ENCODE assay signal across 31 cellular contexts in the genomic region with DNA sequence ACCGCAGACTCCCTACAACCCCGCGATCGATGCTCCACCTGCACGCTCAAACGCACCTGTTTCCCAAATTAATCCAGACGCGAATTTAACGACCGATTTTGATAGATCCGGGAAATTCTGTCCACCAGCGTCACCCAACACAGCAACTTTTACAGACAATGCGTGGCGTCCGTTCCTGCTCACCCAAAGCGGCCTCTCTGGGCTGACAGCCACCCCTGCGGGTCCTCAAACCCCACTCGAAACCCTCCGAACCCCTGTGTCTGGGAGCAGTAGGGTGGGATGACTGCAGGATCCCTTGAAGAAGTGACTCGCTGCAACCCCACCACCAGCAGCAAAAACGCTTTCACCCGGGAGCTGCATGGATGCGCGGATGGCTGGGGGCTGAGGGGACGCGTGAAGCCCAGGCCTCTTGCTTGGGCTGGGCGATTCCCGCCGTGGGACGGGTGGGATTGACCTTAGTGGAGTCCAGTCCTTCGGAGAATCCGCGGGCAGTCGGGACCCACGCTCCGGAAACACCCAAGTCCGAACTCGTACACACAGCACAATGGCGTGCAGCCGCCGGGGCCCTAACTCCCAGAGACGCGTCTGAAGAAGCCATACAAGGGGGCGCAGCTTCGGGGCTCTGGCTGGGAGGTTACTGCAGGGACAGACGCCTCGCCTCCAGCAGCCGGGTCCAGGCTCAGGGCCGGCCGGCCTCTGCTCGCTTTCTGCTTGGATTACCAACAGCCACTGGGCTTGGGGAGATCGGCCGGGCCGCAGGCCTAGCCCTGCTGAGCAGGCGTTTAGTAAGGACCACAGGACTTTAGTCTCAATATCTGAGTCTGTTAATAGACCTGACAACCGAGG. TPM values are rescaled to one million over a fixed set of nuclear protein-coding genes. Genes with fewer than 3 reads are reported as not detected.
DNase-seq lines count a peak whose midpoint lies in the region; ATAC-seq and TF ChIP-seq lines count a peak whose summit lies in the region.
"Had no signal": no experiment of that assay in that cellular context is flagged by ENCODE, and none has a peak within 500 bp of the region (broad histone marks: within the 10 kb centered on the region; RNA-seq: fewer than 3 reads in every experiment).

No MANE protein-coding gene starts in this region.

- H3K36me3 ChIP-seq in lung (ENCODE audit: control insufficient read depth in 2 of 2, insufficient read depth in 2 of 2, low read length in 2 of 2): no peaks in the 10 kb centered on the region
- H3K36me3 ChIP-seq: brain microvascular endothelial cell, gastroesophageal sphincter, left ventricle myocardium inferior, upper lobe of left lung had no signal

- ATAC-seq in lung (ENCODE audit: insufficient read depth, low FRiP score) (no peak), SK-N-SH treated with all-trans-retinoic acid at 6 μM for 48 hours (no peak), HG03378 (IDR thresholded peaks at IDR 0.05; ENCODE audit: unreplicated experiment) (no peak)
- ATAC-seq: A549; activated naive CD4-positive, alpha-beta T cell treated with anti-CD3 and anti-CD28 coated beads, Interleukin-2, amount 50 U/mL, for 72 hours; gastroesophageal sphincter had no signal

- peaks cover 0 to 15% of the 10 kb centered on the region in 2 donors for H3K9me3 ChIP-seq in lung (ENCODE audit: control insufficient read depth in 2 of 2, insufficient read depth in 1 of 2, low read length in 1 of 2)
- H3K9me3 ChIP-seq: A549, gastroesophageal sphincter, left ventricle myocardium inferior, SJCRH30, upper lobe of left lung had no signal

- no peak overlapping the region for H3K4me3 ChIP-seq in lung
- H3K4me3 ChIP-seq: A549, gastroesophageal sphincter, GM23248, left ventricle myocardium inferior, SJCRH30, skin epidermis, upper lobe of left lung had no signal

- no peak overlapping the region for H3K4me3 Mint-ChIP-seq in type B pancreatic cell

- peaks cover 16% of the 10 kb centered on the region for H3K4me1 Mint-ChIP-seq in type B pancreatic cell (ENCODE audit: unreplicated experiment)

- H3K27me3 ChIP-seq in lung (ENCODE audit: control insufficient read depth, insufficient read depth): peaks cover 11% of the 10 kb centered on the region

- peak; percentile 58 for DNase-seq in activated effector memory CD4-positive, alpha-beta T cell treated with anti-CD3 and anti-CD28 coated beads, Interleukin-2, amount 50 U/mL, for 16 hours
- DNase-seq in activated effector memory CD4-positive, alpha-beta T cell treated with Interleukin-2 at 50 U/mL for 16 hours: no peak
- DNase-seq in ecto neural progenitor cell (ENCODE audit: low spot score) (peak; percentile 66), lung (ENCODE audit: low spot score) (peak; percentile 26), type B pancreatic cell (ENCODE audit: extremely low spot score, unreplicated experiment) (peak; percentile 65), midbrain (lab: John Stamatoyannopoulos, UW) (no peak)
- DNase-seq: activated CD4-positive, alpha-beta T cell treated with anti-CD3 and anti-CD28 coated beads for 4 hours; amygdala; brain microvascular endothelial cell; Calu3; CD4-positive, CD25-positive, alpha-beta regulatory T cell; cerebellar nuclear complex; DMS79 treated with DMSO at 0.1 percent for 48 hours; GDM1; GM23248; hypothalamus; left ventricle myocardium inferior; NCI-H1048; NCI-H187; NCI-H2171; SJCRH30; stimulated activated naive CD4-positive, alpha-beta T cell; T-helper 9 cell had no signal

- peaks cover 3% of the 10 kb centered on the region for H3K36me3 Mint-ChIP-seq in type B pancreatic cell
- H3K36me3 Mint-ChIP-seq: CD4-positive, CD25-positive, alpha-beta regulatory T cell had no signal

- no peak for TF ChIP-seq CTCF in lung (IDR thresholded peaks at IDR 0.05; ENCODE audit: control extremely low read depth, extremely low read depth)
- no peak for TF ChIP-seq CTCF in type B pancreatic cell (conservative IDR thresholded peaks at IDR 0.05)

- no peak overlapping the region for H3K27ac Mint-ChIP-seq in type B pancreatic cell
- H3K27ac Mint-ChIP-seq: activated naive CD4-positive, alpha-beta T cell treated with anti-CD3 and anti-CD28 coated beads, Interleukin-2, amount 50 U/mL, for 72 hours; CD4-positive, CD25-positive, alpha-beta regulatory T cell had no signal

- H3K9me3 Mint-ChIP-seq in type B pancreatic cell: no peaks in the 10 kb centered on the region
- H3K9me3 Mint-ChIP-seq: activated naive CD4-positive, alpha-beta T cell treated with anti-CD3 and anti-CD28 coated beads, Interleukin-2, amount 50 U/mL, for 72 hours had no signal

- no peak overlapping the region for H3K27ac ChIP-seq in lung (ENCODE audit: low read depth in 1 of 2, low read length in 1 of 2)
- H3K27ac ChIP-seq: A549, brain microvascular endothelial cell, GM23248, left ventricle myocardium inferior, SJCRH30, skin epidermis, upper lobe of left lung had no signal

- peaks cover 0 to 13% of the 10 kb centered on the region in 2 donors for H3K4me1 ChIP-seq in lung (ENCODE audit: control insufficient read depth in 2 of 2, insufficient read depth in 2 of 2, low read length in 2 of 2)

- WGBS in lung, 2 donors: 17 to 36% methylated on average over 56 of the region's 56 CpGs

- peaks cover 94% of the 10 kb centered on the region for H3K27me3 Mint-ChIP-seq in type B pancreatic cell

TF ChIP-seq in SK-N-SH treated with all-trans-retinoic acid at 6 μM for 48 hours, 23 proteins besides CTCF, POLR2A, EP300 and RAD21:
- TF ChIP-seq ZC3H10 (CRISPR knock-in tag; IDR thresholded peaks at IDR 0.05) (no peak), OSR1 (CRISPR knock-in tag; IDR thresholded peaks at IDR 0.05) (no peak), RARB (CRISPR knock-in tag; IDR thresholded peaks at IDR 0.05) (no peak), ZFP30 (CRISPR knock-in tag; IDR thresholded peaks at IDR 0.05) (no peak), PPARA (CRISPR knock-in tag; IDR thresholded peaks at IDR 0.05; ENCODE audit: borderline replicate concordance) (no peak), CSDC2 (CRISPR knock-in tag; IDR thresholded peaks at IDR 0.05) (no peak), TCF4 (CRISPR knock-in tag; IDR thresholded peaks at IDR 0.05; ENCODE audit: borderline replicate concordance) (no peak)

RNA-seq across cellular contexts. Expression of a gene that starts 4.2 kb away (rescaled TPM):
- total RNA-seq in lung: 1 to 10 TPM in 1 of 2 donors, under 1 TPM in 1; 0.97 to 1.4 TPM
- 1 to 10 TPM in 1 of 2 donors, under 1 TPM in 1; 0.32 to 1.4 TPM for polyA plus RNA-seq in lung
- total RNA-seq in type B pancreatic cell (ENCODE audit: low replicate concordance): 1.2 and 1.3 TPM in 2 replicates
- total RNA-seq: Calu3; CD4-positive, CD25-positive, alpha-beta regulatory T cell; HT1080 had no signal
- polyA plus RNA-seq: CD4-positive, CD25-positive, alpha-beta regulatory T cell had no signal

RNA-seq across cellular contexts. Expression of a gene that starts 31.1 kb away (rescaled TPM):
- total RNA-seq in lung (1 to 10 TPM; 1.4 to 5.9 TPM), type B pancreatic cell (ENCODE audit: low replicate concordance) (6.3 and 8.6 TPM in 2 replicates)
- polyA plus RNA-seq in lung: 1 to 10 TPM in 1 of 2 donors, under 1 TPM in 1; 0.33 to 2.2 TPM
- total RNA-seq: Calu3; CD4-positive, CD25-positive, alpha-beta regulatory T cell; GM23248; HT1080; left ventricle myocardium inferior had no signal
- polyA plus RNA-seq: CD4-positive, CD25-positive, alpha-beta regulatory T cell had no signal

Comparison
In these comparisons a context has a peak if more than half of its experiments do, and no peak if none do; other contexts are left out.
1. DNase-seq: peak in activated effector memory CD4-positive, alpha-beta T cell treated with anti-CD3 and anti-CD28 coated beads, Interleukin-2, amount 50 U/mL, for 16 hours (single experiment), ecto neural progenitor cell (single experiment), lung (single experiment) and type B pancreatic cell (single experiment); none in activated effector memory CD4-positive, alpha-beta T cell treated with Interleukin-2 at 50 U/mL for 16 hours (single experiment) and midbrain (single experiment).